ENCODE assay signal across 31 cellular contexts in genomic region chr16:65965632-65966031, GRCh38.
DNase-seq lines count a peak whose midpoint lies in the region; ATAC-seq, FAIRE-seq and TF ChIP-seq lines count a peak whose summit lies in the region.
"Had no signal": no experiment of that assay in that cellular context is flagged by ENCODE, and none has a peak within 500 bp of the region (broad histone marks: within the 10 kb centered on the region; RNA-seq: fewer than 3 reads in every experiment).

No MANE protein-coding gene starts in this region.

- H3K27ac ChIP-seq in left lung = no peak overlapping the region
- H3K27ac ChIP-seq: 22Rv1; BLaER1 treated with 17β-estradiol and CSF1 and Interleukin-3, amounts not matched to agents 10 nM and 100 nM; neural progenitor cell; pancreas; right atrium auricular region had no signal

- H3K4me1 ChIP-seq in left lung = no peaks in the 10 kb centered on the region
- H3K4me1 ChIP-seq: pancreas, right atrium auricular region had no signal

- no peaks in the 10 kb centered on the region for H3K9me3 ChIP-seq in left lung
- H3K9me3 ChIP-seq: pancreas, right atrium auricular region had no signal

- DNase-seq in DMS53 (lab: John Stamatoyannopoulos, UW) (peak; percentile 33), DMS53 treated with DMSO at 0.1 percent for 48 hours (lab: John Stamatoyannopoulos, UW; ENCODE audit: unreplicated experiment) (no peak), bronchial epithelial cell (ENCODE audit: low read depth) (peak; percentile 68), left lung (no peak), retina (peak; percentile 53), left colon (no peak), D341Med (ENCODE audit: low spot score) (no peak), NCI-H526 treated with DMSO at 0.1 percent for 48 hours (lab: John Stamatoyannopoulos, UW) (no peak)
- DNase-seq: activated CD4-positive, alpha-beta T cell treated with anti-CD3 and anti-CD28 coated beads for 1 hour; activated CD8-positive, alpha-beta T cell treated with anti-CD3 and anti-CD28 coated beads for 36 hours; activated effector memory CD4-positive, alpha-beta T cell treated with Interleukin-2 at 50 U/mL for 16 hours; activated naive CD8-positive, alpha-beta T cell treated with anti-CD3 and anti-CD28 coated beads for 36 hours; anterior cingulate cortex; COR-L47; DND-41; islet precursor cell; NCI-H1092 treated with DMSO at 0.1 percent for 48 hours; NCI-H187; NCI-H2171 treated with DMSO at 0.1 percent for 48 hours; NCI-H524 treated with DMSO at 0.1 percent for 48 hours; pancreas; SHP77 treated with DMSO at 0.1 percent for 48 hours; stimulated activated CD4-positive, alpha-beta T cell treated with anti-CD3 and anti-CD28 coated beads, Interleukin-2, amount 100 ng/mL, for 24 hours; stimulated activated naive CD8-positive, alpha-beta T cell treated with anti-CD3 and anti-CD28 coated beads, Interleukin-15, Interleukin-2, amounts not matched to agents 100 U/mL and 50 U/mL, for 24 hours had no signal

- no peak for FAIRE-seq in bronchial epithelial cell (lab: Jason Lieb, UNC)
- FAIRE-seq: endothelial cell of umbilical vein, pancreas, urothelium cell line had no signal

- TF ChIP-seq CTCF in bronchial epithelial cell (IDR thresholded peaks at IDR 0.05; ENCODE audit: insufficient read depth, low read length, severe bottlenecking) (no peak), left lung (IDR thresholded peaks at IDR 0.05) (no peak)

- ATAC-seq in left lung = peak; percentile 82
- no peak for ATAC-seq in left colon
- ATAC-seq: activated CD8-positive, alpha-beta T cell treated with anti-CD3 and anti-CD28 coated beads for 36 hours; HCT116; stimulated activated naive CD8-positive, alpha-beta T cell treated with anti-CD3 and anti-CD28 coated beads, Interleukin-15, Interleukin-2, amounts not matched to agents 100 U/mL and 50 U/mL, for 24 hours had no signal

- H3K27me3 ChIP-seq in bronchial epithelial cell (ENCODE audit: control insufficient read depth, insufficient read depth, low read length) = no peaks in the 10 kb centered on the region
- H3K27me3 ChIP-seq in left lung = no peaks in the 10 kb centered on the region
- H3K27me3 ChIP-seq: BLaER1 treated with 17β-estradiol and CSF1 and Interleukin-3, amounts not matched to agents 10 nM and 100 nM; neural progenitor cell; pancreas; right atrium auricular region had no signal

- H3K4me3 ChIP-seq in bronchial epithelial cell (ENCODE audit: low read depth, low read length) (no peak overlapping the region), left lung (no peak overlapping the region)
- H3K4me3 ChIP-seq: BLaER1 treated with 17β-estradiol and CSF1 and Interleukin-3, amounts not matched to agents 10 nM and 100 nM; neural progenitor cell; pancreas; right atrium auricular region had no signal

- H3K36me3 ChIP-seq in bronchial epithelial cell (ENCODE audit: control insufficient read depth, insufficient read depth, low read length) (no peaks in the 10 kb centered on the region), left lung (no peaks in the 10 kb centered on the region)
- H3K36me3 ChIP-seq: BLaER1 treated with 17β-estradiol and CSF1 and Interleukin-3, amounts not matched to agents 10 nM and 100 nM; neural progenitor cell; pancreas; right atrium auricular region had no signal

- intact Hi-C loops in left lung (cut with DNase I) (no loop called here), left colon (cut with DNase I, micrococcal nuclease) (no loop called here)

Comparison
In these comparisons a context has a peak if more than half of its experiments do, and no peak if none do; other contexts are left out.
1. DNase-seq: peak in DMS53 (single experiment), bronchial epithelial cell (single experiment) and retina (single experiment); none in DMS53 treated with DMSO at 0.1 percent for 48 hours (single experiment), left lung (0 of 2), left colon (0 of 2), D341Med (single experiment) and NCI-H526 treated with DMSO at 0.1 percent for 48 hours (single experiment).